In the genomic region with DNA sequence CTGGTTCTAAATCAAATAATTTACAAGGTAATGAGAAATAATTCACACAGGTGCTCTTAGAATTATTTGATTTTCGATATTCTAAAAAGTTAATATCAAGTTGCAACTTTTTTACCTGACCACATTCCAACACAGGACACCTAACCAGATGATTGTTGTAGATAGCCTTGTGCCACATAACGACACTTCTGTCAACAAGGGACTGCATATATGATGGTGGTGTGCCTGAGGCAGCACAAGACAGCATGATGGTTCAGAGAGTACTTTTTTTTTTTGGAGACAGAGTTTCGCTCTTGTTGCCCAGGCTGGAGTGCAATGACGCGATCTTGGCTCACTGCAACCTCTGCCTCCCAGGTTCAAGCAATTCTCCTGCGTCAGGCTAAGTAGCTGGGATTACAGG, we compare ENCODE assay signal across 20 cellular contexts.
"Had no signal": no experiment of that assay in that cellular context is flagged by ENCODE, and none has a peak within 500 bp of the region (broad histone marks: within the 10 kb centered on the region; RNA-seq: fewer than 3 reads in every experiment).

No MANE protein-coding gene starts in this region.

- H3K9me3 ChIP-seq: heart right ventricle, lower lobe of right lung, upper lobe of right lung had no signal

- FAIRE-seq: endometrium, frontal cortex, islet of Langerhans, small intestine had no signal

- H3K4me3 ChIP-seq: heart right ventricle, lower lobe of right lung, upper lobe of right lung had no signal

- ATAC-seq: esophagus mucosa; left lobe of liver; lower lobe of right lung; naive thymus-derived CD4-positive, alpha-beta T cell; upper lobe of right lung had no signal

- H3K27ac ChIP-seq: dorsolateral prefrontal cortex, lower lobe of right lung, upper lobe of right lung had no signal

- H3K27me3 ChIP-seq: dorsolateral prefrontal cortex, upper lobe of right lung had no signal

- DNase-seq: cortex of kidney; dorsolateral prefrontal cortex; effector CD8-positive, alpha-beta T cell; heart right ventricle; hypothalamus; kidney glomerular epithelial cell; lower lobe of right lung; mesenchymal stem cell; naive thymus-derived CD4-positive, alpha-beta T cell; posterior cingulate gyrus; small intestine; stimulated activated CD4-positive, alpha-beta T cell treated with anti-CD3 and anti-CD28 coated beads, Interleukin-12 subunit alpha, Interleukin-12 subunit beta, amount 100 ng/mL, for 4 hours; stimulated activated CD4-positive, alpha-beta T cell treated with anti-CD3 and anti-CD28 coated beads, Interleukin-2, amount 100 ng/mL, for 48 hours; stimulated activated naive CD4-positive, alpha-beta T cell treated with Interleukin-2 at 50 U/mL for 16 hours; upper lobe of right lung had no signal
